In genomic region chr1:163162281-163162937, GRCh38 we compare ENCODE assay signal across 21 cellular contexts. TPM values are rescaled to one million over a fixed set of nuclear protein-coding genes. Genes with fewer than 3 reads are reported as not detected.
A peak's percentile ranks its signal among the peaks of the same experiment; 100 is the strongest.
DNase-seq lines count a peak whose midpoint lies in the region; ATAC-seq, FAIRE-seq and TF ChIP-seq lines count a peak whose summit lies in the region.
"Had no signal": no experiment of that assay in that cellular context is flagged by ENCODE, and none has a peak within 500 bp of the region (broad histone marks: within the 10 kb centered on the region; RNA-seq: fewer than 3 reads in every experiment).

No MANE protein-coding gene starts in this region.

- H3K27me3 ChIP-seq in astrocyte (ENCODE audit: insufficient read depth, low read length), result no peaks in the 10 kb centered on the region
- H3K27me3 ChIP-seq: neural progenitor cell, tibial nerve had no signal

- CTCF ChIA-PET in HEK293T (lab: Yijun Ruan, JAX), result interaction anchor here (0.6 kb wide), 1 partner anchor 257 kb away, joined by 3 read pairs; no protein-coding TSS in a partner anchor

- no peak overlapping the region for H3K27ac Mint-ChIP-seq in astrocyte (ENCODE audit: unreplicated experiment)
- H3K27ac Mint-ChIP-seq: activated B cell treated with CpG ODN at 0.5 μM for 24 hours; activated naive CD8-positive, alpha-beta T cell treated with anti-CD3 and anti-CD28 coated beads, Interleukin-2, amount 10 ng/mL, durations not matched to agents 7 days and 5 days; activated T-helper 17 cell treated with anti-CD3 and anti-CD28 coated beads, Interleukin-2, amount 50 U/mL, for 72 hours; GM23338; neural progenitor cell; stimulated activated memory B cell treated with anti-CD40 and anti-IgM and Interleukin-4, amounts not matched to agents 10 μg/mL and 1 μg/mL and 100 μg/mL, for 72 hours; T-helper 1 cell treated with Interleukin-12 subunit alpha and Interleukin-12 subunit beta and Interleukin-4 antibody, amounts not matched to agents 30 μg/mL and 1 μg/mL, for 36 hours had no signal

- no peaks in the 10 kb centered on the region for H3K36me3 ChIP-seq in astrocyte (ENCODE audit: insufficient read depth, low read length)
- H3K36me3 ChIP-seq: neural progenitor cell had no signal

- no peaks in the 10 kb centered on the region for H3K27me3 Mint-ChIP-seq in astrocyte (ENCODE audit: low read depth, unreplicated experiment)
- H3K27me3 Mint-ChIP-seq in activated T-cell treated with anti-CD3 and anti-CD28 coated beads, Interleukin-2, amount 50 U/mL, for 4 hours (ENCODE audit: low read depth), result no peaks in the 10 kb centered on the region
- H3K27me3 Mint-ChIP-seq: activated B cell treated with CpG ODN at 0.5 μM for 24 hours; activated naive CD8-positive, alpha-beta T cell treated with anti-CD3 and anti-CD28 coated beads, Interleukin-2, amount 10 ng/mL, durations not matched to agents 7 days and 5 days; activated T-helper 17 cell treated with anti-CD3 and anti-CD28 coated beads, Interleukin-2, amount 50 U/mL, for 72 hours; stimulated activated memory B cell treated with anti-CD40 and anti-IgM and Interleukin-4, amounts not matched to agents 10 μg/mL and 1 μg/mL and 100 μg/mL, for 72 hours had no signal

- H3K9me3 ChIP-seq in astrocyte (ENCODE audit: insufficient read depth, low read depth, low read length), result no peaks in the 10 kb centered on the region
- H3K9me3 ChIP-seq: tibial nerve had no signal

- peaks cover 8% of the 10 kb centered on the region for H3K9me3 Mint-ChIP-seq in astrocyte (ENCODE audit: unreplicated experiment)
- H3K9me3 Mint-ChIP-seq in activated T-cell treated with anti-CD3 and anti-CD28 coated beads, Interleukin-2, amount 50 U/mL, for 4 hours, result peaks cover 7% of the 10 kb centered on the region
- H3K9me3 Mint-ChIP-seq: activated naive CD8-positive, alpha-beta T cell treated with anti-CD3 and anti-CD28 coated beads, Interleukin-2, amount 10 ng/mL, durations not matched to agents 7 days and 5 days; T-helper 1 cell treated with Interleukin-12 subunit alpha and Interleukin-12 subunit beta and Interleukin-4 antibody, amounts not matched to agents 30 μg/mL and 1 μg/mL, for 36 hours had no signal

- POLR2A ChIA-PET in HEK293T (lab: Yijun Ruan, JAX), result no interaction called here

- no peak for ATAC-seq in activated T-cell treated with anti-CD3 and anti-CD28 coated beads, Interleukin-2, amount 50 U/mL, for 4 hours
- no peak for ATAC-seq in HG03432 (IDR thresholded peaks at IDR 0.05; ENCODE audit: unreplicated experiment)
- ATAC-seq: activated T-helper 17 cell treated with anti-CD3 and anti-CD28 coated beads, Interleukin-2, amount 50 U/mL, for 72 hours; GM23338; stimulated activated memory B cell treated with anti-CD40 and anti-IgM and Interleukin-4, amounts not matched to agents 10 μg/mL and 1 μg/mL and 100 μg/mL, for 72 hours had no signal

- H4K20me1 ChIP-seq in astrocyte (ENCODE audit: insufficient read depth, low read length), result no peaks in the 10 kb centered on the region

- peaks cover 31% of the 10 kb centered on the region for H3K4me1 ChIP-seq in astrocyte (ENCODE audit: insufficient read depth, low read length)

- peaks cover 13% of the 10 kb centered on the region for H3K4me1 Mint-ChIP-seq in astrocyte (ENCODE audit: low read depth, unreplicated experiment)
- H3K4me1 Mint-ChIP-seq in activated T-cell treated with anti-CD3 and anti-CD28 coated beads, Interleukin-2, amount 50 U/mL, for 4 hours (ENCODE audit: low read depth), result no peaks in the 10 kb centered on the region
- H3K4me1 Mint-ChIP-seq: activated B cell treated with CpG ODN at 0.5 μM for 24 hours; activated naive CD8-positive, alpha-beta T cell treated with anti-CD3 and anti-CD28 coated beads, Interleukin-2, amount 10 ng/mL, durations not matched to agents 7 days and 5 days; activated T-helper 17 cell treated with anti-CD3 and anti-CD28 coated beads, Interleukin-2, amount 50 U/mL, for 72 hours; stimulated activated memory B cell treated with anti-CD40 and anti-IgM and Interleukin-4, amounts not matched to agents 10 μg/mL and 1 μg/mL and 100 μg/mL, for 72 hours had no signal

- H3K27ac ChIP-seq in astrocyte (ENCODE audit: low read depth, low read length), result no peak overlapping the region
- H3K27ac ChIP-seq: neural progenitor cell, tibial nerve had no signal

- H3K9ac ChIP-seq in astrocyte (ENCODE audit: low read length), result no peak overlapping the region
- H3K9ac ChIP-seq: neural progenitor cell had no signal

- no peak overlapping the region for H3K4me3 ChIP-seq in astrocyte (ENCODE audit: insufficient read depth, low read depth, low read length)
- H3K4me3 ChIP-seq: GM23338, neural progenitor cell, tibial nerve had no signal

- H3K79me2 ChIP-seq in astrocyte (ENCODE audit: insufficient read depth, low read length), result no peaks in the 10 kb centered on the region

- DNase-seq in A172 (ENCODE audit: low spot score) (peak; percentile 65), HEK293T (ENCODE audit: extremely low spot score) (peak; percentile 14), astrocyte (ENCODE audit: low read depth) (peak; percentile 88), iris pigment epithelial cell (ENCODE audit: low read depth) (peak; percentile 43), DMS 273 (lab: John Stamatoyannopoulos, UW; ENCODE audit: unreplicated experiment) (no peak)
- no peak for DNase-seq in effector CD4-positive, alpha-beta T cell
- DNase-seq in activated T-cell treated with anti-CD3 and anti-CD28 coated beads, Interleukin-2, amount 50 U/mL, for 4 hours, result no peak
- DNase-seq: activated B cell treated with CpG ODN at 0.5 μM for 24 hours; activated naive CD8-positive, alpha-beta T cell treated with anti-CD3 and anti-CD28 coated beads, Interleukin-2, amount 10 ng/mL, durations not matched to agents 7 days and 5 days; foreskin melanocyte; kidney glomerular epithelial cell; midbrain; NCI-H187 treated with DMSO at 0.1 percent for 48 hours; NCI-H510A had no signal

- peaks cover 5% of the 10 kb centered on the region for H3K36me3 Mint-ChIP-seq in astrocyte (ENCODE audit: low read depth, unreplicated experiment)
- H3K36me3 Mint-ChIP-seq in activated T-cell treated with anti-CD3 and anti-CD28 coated beads, Interleukin-2, amount 50 U/mL, for 4 hours (ENCODE audit: insufficient read depth), result peaks cover 11% of the 10 kb centered on the region
- H3K36me3 Mint-ChIP-seq: activated naive CD8-positive, alpha-beta T cell treated with anti-CD3 and anti-CD28 coated beads, Interleukin-2, amount 10 ng/mL, durations not matched to agents 7 days and 5 days had no signal

- TF ChIP-seq CTCF in astrocyte (IDR thresholded peaks at IDR 0.05; ENCODE audit: insufficient read depth, low read depth, low read length), result no peak

- H2AFZ ChIP-seq in astrocyte (ENCODE audit: low read depth, low read length), result no peak overlapping the region
- H2AFZ ChIP-seq: GM23338, neural progenitor cell had no signal

- peak; percentile 13 for FAIRE-seq in astrocyte (lab: Jason Lieb, UNC)

- H3K4me3 Mint-ChIP-seq in astrocyte (ENCODE audit: unreplicated experiment), result no peak overlapping the region
- H3K4me3 Mint-ChIP-seq in activated T-cell treated with anti-CD3 and anti-CD28 coated beads, Interleukin-2, amount 50 U/mL, for 4 hours, result no peak overlapping the region
- H3K4me3 Mint-ChIP-seq: activated B cell treated with CpG ODN at 0.5 μM for 24 hours; activated naive CD8-positive, alpha-beta T cell treated with anti-CD3 and anti-CD28 coated beads, Interleukin-2, amount 10 ng/mL, durations not matched to agents 7 days and 5 days; activated T-helper 17 cell treated with anti-CD3 and anti-CD28 coated beads, Interleukin-2, amount 50 U/mL, for 72 hours; GM23338; neural progenitor cell; stimulated activated memory B cell treated with anti-CD40 and anti-IgM and Interleukin-4, amounts not matched to agents 10 μg/mL and 1 μg/mL and 100 μg/mL, for 72 hours; T-helper 1 cell treated with Interleukin-12 subunit alpha and Interleukin-12 subunit beta and Interleukin-4 antibody, amounts not matched to agents 30 μg/mL and 1 μg/mL, for 36 hours had no signal

- peak overlapping the region; percentile 2 for H3K4me2 ChIP-seq in astrocyte (ENCODE audit: low read length)
- H3K4me2 ChIP-seq: GM23338, neural progenitor cell had no signal

TF ChIP-seq in HEK293T, 16 proteins besides CTCF, POLR2A, EP300 and RAD21:
- TF ChIP-seq L3MBTL2 (conservative IDR thresholded peaks at IDR 0.05) (no peak), ELF4 (IDR thresholded peaks at IDR 0.05) (no peak), PKNOX1 (IDR thresholded peaks at IDR 0.05) (no peak), ARNT (IDR thresholded peaks at IDR 0.05) (no peak), TARDBP (IDR thresholded peaks at IDR 0.05) (no peak), SP1 (IDR thresholded peaks at IDR 0.05) (no peak), CTBP1 (IDR thresholded peaks at IDR 0.05; ENCODE audit: borderline replicate concordance) (no peak), FOXK2 (IDR thresholded peaks at IDR 0.05) (no peak), FOXM1 (IDR thresholded peaks at IDR 0.05; ENCODE audit: borderline replicate concordance) (no peak), LEF1 (IDR thresholded peaks at IDR 0.05; ENCODE audit: borderline replicate concordance) (no peak), BHLHE40 (IDR thresholded peaks at IDR 0.05; ENCODE audit: borderline replicate concordance) (no peak), NFRKB (IDR thresholded peaks at IDR 0.05) (no peak), FOXA1 (IDR thresholded peaks at IDR 0.05) (no peak), HDGF (IDR thresholded peaks at IDR 0.05; ENCODE audit: borderline replicate concordance) (no peak), SUZ12 (IDR thresholded peaks at IDR 0.05) (no peak), ZNF384 (IDR thresholded peaks at IDR 0.05) (no peak)

RNA-seq across cellular contexts. Expression of gene RGS5, which starts 40.3 kb away (rescaled TPM):
- total RNA-seq in A172 (2014; rRNA removed; shearing (Covaris generic)), result 22.5 and 29.6 TPM in 2 replicates
- total RNA-seq in astrocyte, result 16.5 and 24.1 TPM in 2 replicates
- 1 to 10 TPM; 1.1 to 3.3 (median 2.5) TPM for total RNA-seq in activated T-cell treated with anti-CD3 and anti-CD28 coated beads, Interleukin-2, amount 50 U/mL, for 4 hours

Comparison
In these comparisons a context has a peak if more than half of its experiments do, and no peak if none do; other contexts are left out.
1. DNase-seq: peak in A172 (single experiment), HEK293T (single experiment), astrocyte (single experiment) and iris pigment epithelial cell (single experiment); none in effector CD4-positive, alpha-beta T cell (single experiment), activated T-cell treated with anti-CD3 and anti-CD28 coated beads, Interleukin-2, amount 50 U/mL, for 4 hours (single experiment) and DMS 273 (single experiment).